14 cellular contexts compared by ENCODE assay signal in genomic region chr14:91284791-91285548, GRCh38. TPM values are rescaled to one million over a fixed set of nuclear protein-coding genes. Genes with fewer than 3 reads are reported as not detected.
DNase-seq lines count a peak whose midpoint lies in the region; ATAC-seq and TF ChIP-seq lines count a peak whose summit lies in the region.
"Had no signal": no experiment of that assay in that cellular context is flagged by ENCODE, and none has a peak within 500 bp of the region (broad histone marks: within the 10 kb centered on the region; RNA-seq: fewer than 3 reads in every experiment).

No MANE protein-coding gene starts in this region.

- H3K36me3 Mint-ChIP-seq in activated naive CD4-positive, alpha-beta T cell treated with anti-CD3 and anti-CD28 coated beads, Interleukin-2, amount 50 U/mL, for 24 hours: peaks cover 19% of the 10 kb centered on the region
- peaks cover 100% of the 10 kb centered on the region for H3K36me3 Mint-ChIP-seq in stimulated activated effector memory CD8-positive, alpha-beta T cell treated with anti-CD3 and anti-CD28 coated beads, Interleukin-12 subunit alpha, Interleukin-12 subunit beta, amount 100 ng/mL, for 72 hours

- DNase-seq in activated naive CD4-positive, alpha-beta T cell treated with anti-CD3 and anti-CD28 coated beads, Interleukin-2, amount 50 U/mL, for 16 hours: no peak
- DNase-seq in RPMI7951 (ENCODE audit: low read depth) (peak; percentile 68), esophagus muscularis mucosa (ENCODE audit: extremely low spot score) (no peak)
- DNase-seq in stimulated activated effector memory CD8-positive, alpha-beta T cell treated with anti-CD3 and anti-CD28 coated beads, Interleukin-12 subunit alpha, Interleukin-12 subunit beta, amount 100 ng/mL, for 72 hours (ENCODE audit: low spot score in 2 of 2): no peak
- DNase-seq: cerebellar nuclear complex, SJCRH30 had no signal

- WGBS in esophagus muscularis mucosa: 53% methylated on average over 14 of the region's 14 CpGs

- H3K27me3 ChIP-seq in esophagus muscularis mucosa: no peaks in the 10 kb centered on the region
- H3K27me3 ChIP-seq: SJCRH30, vagina had no signal

- H3K9me3 ChIP-seq in esophagus muscularis mucosa: no peaks in the 10 kb centered on the region
- H3K9me3 ChIP-seq: SJCRH30, vagina had no signal

- TF ChIP-seq POLR2A in esophagus muscularis mucosa (IDR thresholded peaks at IDR 0.05; ENCODE audit: low read depth): no peak

- intact Hi-C loops in esophagus muscularis mucosa (cut with DNase I): loop anchor here (5.0 to 10.0 kb wide), 2 partner anchors 220 to 388 kb away; partner anchors contain the start of gene RPS6KA5

- peaks cover 20% of the 10 kb centered on the region for H3K4me1 Mint-ChIP-seq in activated naive CD4-positive, alpha-beta T cell treated with anti-CD3 and anti-CD28 coated beads, Interleukin-2, amount 50 U/mL, for 24 hours
- H3K4me1 Mint-ChIP-seq in stimulated activated effector memory CD8-positive, alpha-beta T cell treated with anti-CD3 and anti-CD28 coated beads, Interleukin-12 subunit alpha, Interleukin-12 subunit beta, amount 100 ng/mL, for 72 hours: peaks cover 13% of the 10 kb centered on the region
- H3K4me1 Mint-ChIP-seq: CD14-positive monocyte had no signal

- H3K4me1 ChIP-seq in esophagus muscularis mucosa: peaks cover 5 to 23% (median 12%) of the 10 kb centered on the region in 4 donors
- H3K4me1 ChIP-seq: SJCRH30 had no signal

- peak overlapping the region; percentile 91 for H3K27ac Mint-ChIP-seq in activated naive CD4-positive, alpha-beta T cell treated with anti-CD3 and anti-CD28 coated beads, Interleukin-2, amount 50 U/mL, for 24 hours
- peak overlapping the region; percentile 90 for H3K27ac Mint-ChIP-seq in stimulated activated effector memory CD8-positive, alpha-beta T cell treated with anti-CD3 and anti-CD28 coated beads, Interleukin-12 subunit alpha, Interleukin-12 subunit beta, amount 100 ng/mL, for 72 hours

- peak overlapping the region in 3 of 4 donors; percentile 4 to 57 (median 50) for H3K27ac ChIP-seq in esophagus muscularis mucosa (replicated peaks in 1 of 4)
- H3K27ac ChIP-seq: SJCRH30 had no signal

- no peak for TF ChIP-seq CTCF in esophagus muscularis mucosa (IDR thresholded peaks at IDR 0.05)

- no peak overlapping the region for H3K4me3 Mint-ChIP-seq in activated naive CD4-positive, alpha-beta T cell treated with anti-CD3 and anti-CD28 coated beads, Interleukin-2, amount 50 U/mL, for 24 hours
- H3K4me3 Mint-ChIP-seq in stimulated activated effector memory CD8-positive, alpha-beta T cell treated with anti-CD3 and anti-CD28 coated beads, Interleukin-12 subunit alpha, Interleukin-12 subunit beta, amount 100 ng/mL, for 72 hours: no peak overlapping the region
- H3K4me3 Mint-ChIP-seq: CD14-positive monocyte had no signal

- H3K36me3 ChIP-seq in esophagus muscularis mucosa: peaks cover 0 to 17% (median 4%) of the 10 kb centered on the region in 4 donors
- H3K36me3 ChIP-seq: SJCRH30 had no signal

- no peak overlapping the region for H3K4me3 ChIP-seq in esophagus muscularis mucosa
- H3K4me3 ChIP-seq: GM12878, K562, SJCRH30, vagina had no signal

- H3K27me3 Mint-ChIP-seq in activated naive CD4-positive, alpha-beta T cell treated with anti-CD3 and anti-CD28 coated beads, Interleukin-2, amount 50 U/mL, for 24 hours: no peaks in the 10 kb centered on the region

- no peaks in the 10 kb centered on the region for H3K9me3 Mint-ChIP-seq in activated naive CD4-positive, alpha-beta T cell treated with anti-CD3 and anti-CD28 coated beads, Interleukin-2, amount 50 U/mL, for 24 hours
- H3K9me3 Mint-ChIP-seq in stimulated activated effector memory CD8-positive, alpha-beta T cell treated with anti-CD3 and anti-CD28 coated beads, Interleukin-12 subunit alpha, Interleukin-12 subunit beta, amount 100 ng/mL, for 72 hours: no peaks in the 10 kb centered on the region
- H3K9me3 Mint-ChIP-seq: CD14-positive monocyte had no signal

- no peak for TF ChIP-seq EP300 in esophagus muscularis mucosa (IDR thresholded peaks at IDR 0.05)

- no peak for ATAC-seq in stimulated activated effector memory CD8-positive, alpha-beta T cell treated with anti-CD3 and anti-CD28 coated beads, Interleukin-12 subunit alpha, Interleukin-12 subunit beta, amount 100 ng/mL, for 72 hours
- ATAC-seq in GM21423 (IDR thresholded peaks at IDR 0.05; ENCODE audit: unreplicated experiment) (no peak), HG02759 (IDR thresholded peaks at IDR 0.05; ENCODE audit: unreplicated experiment) (no peak), GM21515 (IDR thresholded peaks at IDR 0.05; ENCODE audit: unreplicated experiment) (no peak)
- ATAC-seq: GM12878, K562 had no signal

RNA-seq across cellular contexts. Expression of gene GPR68, which starts 40.5 kb away (rescaled TPM):
- total RNA-seq in RPMI7951 (2014; rRNA removed; shearing (Covaris generic)): 16.7 and 18.6 TPM in 2 replicates
- 1 to 10 TPM; 1.3 to 9.1 (median 5.4) TPM for total RNA-seq in esophagus muscularis mucosa
- total RNA-seq: SJCRH30 had no signal
